Comparison of ENCODE assay signal across 1 cellular context in the genomic region with DNA sequence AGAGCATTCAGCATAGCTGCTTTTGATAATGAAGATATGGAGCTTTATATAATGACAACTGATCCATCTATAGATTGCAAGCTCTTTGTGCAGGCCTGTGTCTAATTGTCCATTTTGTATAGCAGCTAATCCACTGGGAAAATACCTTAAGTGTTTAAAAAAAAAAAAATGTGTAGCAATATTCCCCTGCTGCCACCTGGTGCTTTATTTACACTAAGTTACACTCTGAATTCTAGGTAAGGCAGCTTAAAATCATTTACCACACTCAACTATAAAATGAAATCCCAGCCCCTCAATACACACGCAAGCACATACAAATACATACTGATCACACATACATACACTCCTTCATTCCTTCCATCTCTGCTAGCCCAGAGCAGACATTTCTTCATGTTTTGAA.
TF ChIP-seq lines count a peak whose summit lies in the region.

No MANE protein-coding gene starts in this region.

TF ChIP-seq in HEK293, 187 proteins besides CTCF, POLR2A, EP300 and RAD21:
- 0 out of 2 replicates have a peak, but pooled peaks have one; percentile 5 for TF ChIP-seq ZNF654 (tag by site-specific recombination; IDR thresholded peaks at IDR 0.05; ENCODE audit: low read depth)
- TF ChIP-seq, protein P1, sequence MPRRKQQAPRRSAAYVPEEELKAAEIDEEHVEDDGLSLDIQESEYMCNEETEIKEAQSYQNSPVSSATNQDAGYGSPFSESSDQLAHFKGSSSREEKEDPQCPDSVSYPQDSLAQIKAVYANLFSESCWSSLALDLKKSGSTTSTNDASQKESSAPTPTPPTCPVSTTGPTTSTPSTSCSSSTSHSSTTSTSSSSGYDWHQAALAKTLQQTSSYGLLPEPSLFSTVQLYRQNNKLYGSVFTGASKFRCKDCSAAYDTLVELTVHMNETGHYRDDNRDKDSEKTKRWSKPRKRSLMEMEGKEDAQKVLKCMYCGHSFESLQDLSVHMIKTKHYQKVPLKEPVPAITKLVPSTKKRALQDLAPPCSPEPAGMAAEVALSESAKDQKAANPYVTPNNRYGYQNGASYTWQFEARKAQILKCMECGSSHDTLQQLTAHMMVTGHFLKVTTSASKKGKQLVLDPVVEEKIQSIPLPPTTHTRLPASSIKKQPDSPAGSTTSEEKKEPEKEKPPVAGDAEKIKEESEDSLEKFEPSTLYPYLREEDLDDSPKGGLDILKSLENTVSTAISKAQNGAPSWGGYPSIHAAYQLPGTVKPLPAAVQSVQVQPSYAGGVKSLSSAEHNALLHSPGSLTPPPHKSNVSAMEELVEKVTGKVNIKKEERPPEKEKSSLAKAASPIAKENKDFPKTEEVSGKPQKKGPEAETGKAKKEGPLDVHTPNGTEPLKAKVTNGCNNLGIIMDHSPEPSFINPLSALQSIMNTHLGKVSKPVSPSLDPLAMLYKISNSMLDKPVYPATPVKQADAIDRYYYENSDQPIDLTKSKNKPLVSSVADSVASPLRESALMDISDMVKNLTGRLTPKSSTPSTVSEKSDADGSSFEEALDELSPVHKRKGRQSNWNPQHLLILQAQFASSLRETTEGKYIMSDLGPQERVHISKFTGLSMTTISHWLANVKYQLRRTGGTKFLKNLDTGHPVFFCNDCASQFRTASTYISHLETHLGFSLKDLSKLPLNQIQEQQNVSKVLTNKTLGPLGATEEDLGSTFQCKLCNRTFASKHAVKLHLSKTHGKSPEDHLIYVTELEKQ (tag by site-specific recombination; IDR thresholded peaks at IDR 0.05; ENCODE audit: borderline replicate concordance), result no peak
